23 cellular contexts compared by ENCODE assay signal in the genomic region with DNA sequence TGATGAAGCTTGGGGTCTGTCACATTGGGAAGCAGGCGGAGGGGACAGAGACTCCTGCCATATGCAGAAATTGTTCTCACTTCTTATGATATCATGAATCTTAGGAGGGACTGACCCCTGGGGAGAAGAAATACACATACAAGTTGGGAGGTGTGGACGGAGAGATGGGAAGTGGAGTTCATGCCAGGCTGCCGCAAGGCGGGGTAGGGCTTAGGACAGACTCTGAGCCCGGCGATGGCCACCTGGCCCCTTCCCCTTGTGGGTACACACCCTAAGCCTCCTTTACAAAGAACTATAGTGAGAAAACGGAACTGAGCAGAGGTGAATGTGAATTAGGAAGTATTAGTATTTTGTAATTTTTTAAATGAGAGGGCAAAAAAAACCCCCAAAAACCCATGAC.
"Had no signal": no experiment of that assay in that cellular context is flagged by ENCODE, and none has a peak within 500 bp of the region (broad histone marks: within the 10 kb centered on the region; RNA-seq: fewer than 3 reads in every experiment).

No MANE protein-coding gene starts in this region.

- ATAC-seq: HepG2, Right ventricle myocardium inferior had no signal

- H3K27ac ChIP-seq: PC-9, Peyer's patch, SJCRH30 had no signal

- H3K36me3 ChIP-seq: MG63, Peyer's patch, SJCRH30 had no signal

- H3K4me3 ChIP-seq: PC-9, Peyer's patch, SJCRH30 had no signal

- H3K4me1 ChIP-seq: Peyer's patch, SJCRH30 had no signal

- H3K27me3 ChIP-seq: MG63, Peyer's patch, SJCRH30 had no signal

- DNase-seq: IMR-90, Karpas-422, KG1, MG63, NCI-H1092 treated with DMSO at 0.1 percent for 48 hours, NCI-H1436, NCI-H187, NCI-H2029, NCI-H2081 treated with DMSO at 0.1 percent for 48 hours, NCI-H2171, NCI-H226, NCI-H446, NCI-H510A, NCI-H524 treated with DMSO at 0.1 percent for 48 hours, NCI-H69, NCI-H774, OCI-M1, PC-9, Peyer's patch, SHP77 treated with DMSO at 0.1 percent for 48 hours, SJCRH30 had no signal

- H3K4me2 ChIP-seq: PC-9 had no signal

- H3K9me3 ChIP-seq: MG63, Peyer's patch, SJCRH30 had no signal

- H2AFZ ChIP-seq: PC-9 had no signal
